1 cellular context compared by ENCODE assay signal in genomic region chr14:67938046-67938445, GRCh38.
TF ChIP-seq lines count a peak whose summit lies in the region.

No MANE protein-coding gene starts in this region.

TF ChIP-seq in GM23338, 12 proteins besides CTCF, POLR2A, EP300 and RAD21 (continued from another document):
- no peak for TF ChIP-seq REST (IDR thresholded peaks at IDR 0.05; ENCODE audit: unreplicated experiment)
- no peak for TF ChIP-seq EZH2 (IDR thresholded peaks at IDR 0.05; ENCODE audit: low read depth, unreplicated experiment)
- no peak for TF ChIP-seq JUNB (IDR thresholded peaks at IDR 0.05; ENCODE audit: unreplicated experiment)
- no peak for TF ChIP-seq POLR2AphosphoS5 (IDR thresholded peaks at IDR 0.05; ENCODE audit: low read depth)
